Comparison of ENCODE assay signal across 1 cellular context in genomic region chr19:18000480-18000980, GRCh38.
TF ChIP-seq lines count a peak whose summit lies in the region.

No MANE protein-coding gene starts in this region.

TF ChIP-seq in H1, 55 proteins besides CTCF, POLR2A, EP300 and RAD21 (continued from another document):
- no peak for TF ChIP-seq CEBPB (IDR thresholded peaks at IDR 0.05; ENCODE audit: low read depth, low read length)
- TF ChIP-seq NANOG (IDR thresholded peaks at IDR 0.05; ENCODE audit: insufficient read depth, low read depth, low read length, poor library complexity, severe bottlenecking) = no peak
- TF ChIP-seq GTF2F1 (IDR thresholded peaks at IDR 0.05; ENCODE audit: borderline replicate concordance, low read depth, low read length) = no peak
- no peak for TF ChIP-seq BRCA1 (IDR thresholded peaks at IDR 0.05; ENCODE audit: low read depth, low read length)
- TF ChIP-seq USF2 (IDR thresholded peaks at IDR 0.05; ENCODE audit: low read length) = no peak
- TF ChIP-seq CHD1 (IDR thresholded peaks at IDR 0.05; ENCODE audit: low read depth, low read length) = no peak
- no peak for TF ChIP-seq MAX (IDR thresholded peaks at IDR 0.05)
- no peak for TF ChIP-seq RFX5 (IDR thresholded peaks at IDR 0.05; ENCODE audit: borderline replicate concordance, low read depth, low read length)
- no peak for TF ChIP-seq PHF8 (conservative IDR thresholded peaks at IDR 0.05; ENCODE audit: low read depth, low read length)
- TF ChIP-seq JUND (IDR thresholded peaks at IDR 0.05; ENCODE audit: low read length) = no peak
